ENCODE assay signal across 35 cellular contexts in the genomic region with DNA sequence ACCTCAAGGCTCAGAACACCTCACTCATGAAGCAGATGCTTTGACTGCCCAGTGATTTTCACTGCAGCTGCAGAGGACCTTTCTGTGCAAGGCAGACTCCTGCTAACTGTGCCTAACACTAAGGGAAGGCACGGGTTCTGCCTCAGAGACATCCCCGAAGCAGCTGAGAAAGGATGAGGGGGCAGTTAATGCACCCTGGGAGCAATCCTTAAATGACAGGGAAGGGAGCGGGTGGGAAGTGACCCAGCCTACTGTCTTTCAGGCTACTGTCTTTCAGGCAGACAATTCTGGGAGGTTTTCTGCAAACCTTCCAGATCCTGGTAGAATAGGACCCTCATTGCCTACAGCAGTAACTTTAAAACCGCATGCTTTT.
"Had no signal": no experiment of that assay in that cellular context is flagged by ENCODE, and none has a peak within 500 bp of the region (broad histone marks: within the 10 kb centered on the region; RNA-seq: fewer than 3 reads in every experiment).

No MANE protein-coding gene starts in this region.

- H3K27me3 ChIP-seq: adrenal gland, body of pancreas, gastrocnemius medialis had no signal

- DNase-seq: activated B cell treated with CpG ODN at 0.5 μM for 24 hours; activated CD4-positive, alpha-beta T cell treated with anti-CD3 and anti-CD28 coated beads for 48 hours; activated CD4-positive, alpha-beta T cell treated with anti-CD3 and anti-CD28 coated beads, Interleukin-2, amount 50 U/mL, for 1 hour; activated CD4-positive, alpha-beta T cell treated with anti-CD3 and anti-CD28 coated beads, Interleukin-2, amount 50 U/mL, for 48 hours; activated CD8-positive, alpha-beta memory T cell treated with anti-CD3 and anti-CD28 coated beads for 24 hours; activated CD8-positive, alpha-beta T cell treated with anti-CD3 and anti-CD28 coated beads for 36 hours; activated effector memory CD4-positive, alpha-beta T cell treated with anti-CD3 and anti-CD28 coated beads, Interleukin-2, amount 50 U/mL, for 16 hours; activated naive CD4-positive, alpha-beta T cell treated with anti-CD3 and anti-CD28 coated beads for 36 hours; activated naive CD8-positive, alpha-beta T cell treated with anti-CD3 and anti-CD28 coated beads for 36 hours; activated naive CD8-positive, alpha-beta T cell treated with anti-CD3 and anti-CD28 coated beads, Interleukin-2, amount 50 U/mL, for 24 hours; activated T-cell treated with anti-CD3 and anti-CD28 coated beads, Interleukin-2, amount 50 U/mL, for 48 hours; adrenal gland; amygdala; aorta; body of pancreas; central memory CD4-positive, alpha-beta T cell; cerebellar nuclear complex; dorsolateral prefrontal cortex; effector memory CD4-positive, alpha-beta T cell; endodermal cell; gastrocnemius medialis; glutamatergic neuron; heart right ventricle; T-cell; T-helper 9 cell had no signal

- H3K36me3 Mint-ChIP-seq: activated naive CD4-positive, alpha-beta T cell treated with anti-CD3 and anti-CD28 coated beads, Interleukin-2, amount 50 U/mL, for 24 hours; activated naive CD8-positive, alpha-beta T cell treated with anti-CD3 and anti-CD28 coated beads for 36 hours; T-cell had no signal

- H3K4me1 ChIP-seq: adrenal gland, body of pancreas, foreskin keratinocyte, gastrocnemius medialis, heart right ventricle had no signal

- H3K27ac ChIP-seq: adrenal gland, body of pancreas, coronary artery, dorsolateral prefrontal cortex, foreskin keratinocyte, gastrocnemius medialis, heart right ventricle, WERI-Rb-1 had no signal

- H3K4me1 Mint-ChIP-seq: activated B cell treated with CpG ODN at 0.5 μM for 24 hours; activated naive CD4-positive, alpha-beta T cell treated with anti-CD3 and anti-CD28 coated beads, Interleukin-2, amount 50 U/mL, for 24 hours; activated naive CD8-positive, alpha-beta T cell treated with anti-CD3 and anti-CD28 coated beads for 36 hours; activated naive CD8-positive, alpha-beta T cell treated with anti-CD3 and anti-CD28 coated beads, Interleukin-2, amount 50 U/mL, for 24 hours; T-cell had no signal

- ATAC-seq: activated CD4-positive, CD25-positive, alpha-beta regulatory T cell treated with anti-CD3 and anti-CD28 coated beads, Interleukin-2, amount 50 U/mL, for 24 hours; activated CD8-positive, alpha-beta T cell treated with anti-CD3 and anti-CD28 coated beads for 36 hours; activated naive CD8-positive, alpha-beta T cell treated with anti-CD3 and anti-CD28 coated beads, Interleukin-2, amount 50 U/mL, for 24 hours; body of pancreas; esophagus mucosa; gastrocnemius medialis; heart right ventricle; T-cell had no signal

- H3K27ac Mint-ChIP-seq: activated B cell treated with CpG ODN at 0.5 μM for 24 hours; activated CD8-positive, alpha-beta T cell treated with anti-CD3 and anti-CD28 coated beads for 36 hours; activated naive CD4-positive, alpha-beta T cell treated with anti-CD3 and anti-CD28 coated beads for 36 hours; activated naive CD4-positive, alpha-beta T cell treated with anti-CD3 and anti-CD28 coated beads, Interleukin-2, amount 50 U/mL, for 24 hours; activated naive CD8-positive, alpha-beta T cell treated with anti-CD3 and anti-CD28 coated beads for 36 hours; activated naive CD8-positive, alpha-beta T cell treated with anti-CD3 and anti-CD28 coated beads, Interleukin-2, amount 50 U/mL, for 24 hours; activated T-helper 1 cell treated with anti-CD3 and anti-CD28 coated beads, Interleukin-12 subunit alpha, Interleukin-12 subunit beta, Interleukin-2, Interleukin-4 antibody, amounts not matched to agents 30 ng/mL and 10 ng/mL and 1 ng/mL, durations not matched to agents 14 hours and 24 hours and 36 hours; activated T-helper 2 cell treated with anti-CD3 and anti-CD28 coated beads, Interferon-gamma antibody, Interleukin-2, Interleukin-4, amounts not matched to agents 10 μg/mL and 5 μg/mL and 100 μg/mL, durations not matched to agents 14 hours and 24 hours and 36 hours; dendritic cell treated with granulocyte-macrophage colony-stimulating factor and Interleukin-4, amounts not matched to agents 40 ng/mL and 50 ng/mL, for 4 days; endodermal cell; T-cell; T-helper 1 cell treated with Interleukin-12 subunit alpha and Interleukin-12 subunit beta and Interleukin-4 antibody, amounts not matched to agents 30 μg/mL and 1 μg/mL, for 36 hours had no signal

- H3K4me3 ChIP-seq: adrenal gland, body of pancreas, coronary artery, dorsolateral prefrontal cortex, gastrocnemius medialis, heart right ventricle had no signal

- H3K4me3 Mint-ChIP-seq: activated B cell treated with CpG ODN at 0.5 μM for 24 hours; activated CD8-positive, alpha-beta T cell treated with anti-CD3 and anti-CD28 coated beads for 36 hours; activated naive CD4-positive, alpha-beta T cell treated with anti-CD3 and anti-CD28 coated beads for 36 hours; activated naive CD4-positive, alpha-beta T cell treated with anti-CD3 and anti-CD28 coated beads, Interleukin-2, amount 50 U/mL, for 24 hours; activated naive CD8-positive, alpha-beta T cell treated with anti-CD3 and anti-CD28 coated beads for 36 hours; activated naive CD8-positive, alpha-beta T cell treated with anti-CD3 and anti-CD28 coated beads, Interleukin-2, amount 50 U/mL, for 24 hours; activated T-helper 1 cell treated with anti-CD3 and anti-CD28 coated beads, Interleukin-12 subunit alpha, Interleukin-12 subunit beta, Interleukin-2, Interleukin-4 antibody, amounts not matched to agents 30 ng/mL and 10 ng/mL and 1 ng/mL, durations not matched to agents 14 hours and 24 hours and 36 hours; dendritic cell treated with granulocyte-macrophage colony-stimulating factor and Interleukin-4, amounts not matched to agents 40 ng/mL and 50 ng/mL, for 4 days; endodermal cell; T-cell; T-helper 1 cell treated with Interleukin-12 subunit alpha and Interleukin-12 subunit beta and Interleukin-4 antibody, amounts not matched to agents 30 μg/mL and 1 μg/mL, for 36 hours had no signal

- H3K9me3 Mint-ChIP-seq: activated B cell treated with CpG ODN at 0.5 μM for 24 hours; activated CD8-positive, alpha-beta T cell treated with anti-CD3 and anti-CD28 coated beads for 36 hours; activated naive CD4-positive, alpha-beta T cell treated with anti-CD3 and anti-CD28 coated beads for 36 hours; activated naive CD4-positive, alpha-beta T cell treated with anti-CD3 and anti-CD28 coated beads, Interleukin-2, amount 50 U/mL, for 24 hours; activated naive CD8-positive, alpha-beta T cell treated with anti-CD3 and anti-CD28 coated beads for 36 hours; activated naive CD8-positive, alpha-beta T cell treated with anti-CD3 and anti-CD28 coated beads, Interleukin-2, amount 50 U/mL, for 24 hours; activated T-helper 1 cell treated with anti-CD3 and anti-CD28 coated beads, Interleukin-12 subunit alpha, Interleukin-12 subunit beta, Interleukin-2, Interleukin-4 antibody, amounts not matched to agents 30 ng/mL and 10 ng/mL and 1 ng/mL, durations not matched to agents 14 hours and 24 hours and 36 hours; activated T-helper 2 cell treated with anti-CD3 and anti-CD28 coated beads, Interferon-gamma antibody, Interleukin-2, Interleukin-4, amounts not matched to agents 10 μg/mL and 5 μg/mL and 100 μg/mL, durations not matched to agents 14 hours and 24 hours and 36 hours; dendritic cell treated with granulocyte-macrophage colony-stimulating factor and Interleukin-4, amounts not matched to agents 40 ng/mL and 50 ng/mL, for 4 days; endodermal cell; T-cell; T-helper 1 cell treated with Interleukin-12 subunit alpha and Interleukin-12 subunit beta and Interleukin-4 antibody, amounts not matched to agents 30 μg/mL and 1 μg/mL, for 36 hours had no signal

- H3K36me3 ChIP-seq: adrenal gland, gastrocnemius medialis, heart right ventricle, WERI-Rb-1 had no signal

- H3K9me3 ChIP-seq: adrenal gland, body of pancreas, gastrocnemius medialis, heart right ventricle had no signal
